1 cellular context compared by ENCODE assay signal in genomic region chr2:73177645-73178255, GRCh38.
A peak's percentile ranks its signal among the peaks of the same experiment; 100 is the strongest.
TF ChIP-seq lines count a peak whose summit lies in the region.

No MANE protein-coding gene starts in this region.

TF ChIP-seq in HEK293, 187 proteins besides CTCF, POLR2A, EP300 and RAD21 (continued from another document):
- TF ChIP-seq ZNF341 (tag by site-specific recombination; IDR thresholded peaks at IDR 0.05; ENCODE audit: low read depth) (no peak), ZNF280C (tag by site-specific recombination; IDR thresholded peaks at IDR 0.05) (no peak), ZNF391 (tag by site-specific recombination; IDR thresholded peaks at IDR 0.05; ENCODE audit: borderline replicate concordance, low read depth) (no peak), ZNF169 (tag by site-specific recombination; IDR thresholded peaks at IDR 0.05) (no peak), ZNF24 (tag by site-specific recombination; IDR thresholded peaks at IDR 0.05) (0 out of 2 replicates have a peak, but pooled peaks have one; percentile 6), ZBTB7A (tag by site-specific recombination; IDR thresholded peaks at IDR 0.05; ENCODE audit: low read depth) (no peak), ZNF843 (tag by site-specific recombination; IDR thresholded peaks at IDR 0.05) (no peak), EGR2 (tag by site-specific recombination; IDR thresholded peaks at IDR 0.05; ENCODE audit: low read depth) (no peak), ZNF16 (tag by site-specific recombination; IDR thresholded peaks at IDR 0.05; ENCODE audit: low read depth) (no peak), ZNF423 (tag by site-specific recombination; IDR thresholded peaks at IDR 0.05) (no peak), MYNN (tag by site-specific recombination; IDR thresholded peaks at IDR 0.05; ENCODE audit: borderline replicate concordance) (no peak), ZSCAN30 (tag by site-specific recombination; IDR thresholded peaks at IDR 0.05) (no peak; the same call in 1 of the 2 replicates), ZNF433 (tag by site-specific recombination; IDR thresholded peaks at IDR 0.05; ENCODE audit: low read depth) (no peak), ZFP41 (tag by site-specific recombination; IDR thresholded peaks at IDR 0.05; ENCODE audit: borderline replicate concordance) (no peak), ZNF561 (tag by site-specific recombination; IDR thresholded peaks at IDR 0.05; ENCODE audit: borderline replicate concordance) (0 out of 2 replicates have a peak, but pooled peaks have one; percentile 1), ZIC2 (tag by site-specific recombination; IDR thresholded peaks at IDR 0.05) (0 out of 2 replicates have a peak, but pooled peaks have one; percentile 4), ZNF660 (tag by site-specific recombination; IDR thresholded peaks at IDR 0.05) (no peak)
- TF ChIP-seq, protein P1, sequence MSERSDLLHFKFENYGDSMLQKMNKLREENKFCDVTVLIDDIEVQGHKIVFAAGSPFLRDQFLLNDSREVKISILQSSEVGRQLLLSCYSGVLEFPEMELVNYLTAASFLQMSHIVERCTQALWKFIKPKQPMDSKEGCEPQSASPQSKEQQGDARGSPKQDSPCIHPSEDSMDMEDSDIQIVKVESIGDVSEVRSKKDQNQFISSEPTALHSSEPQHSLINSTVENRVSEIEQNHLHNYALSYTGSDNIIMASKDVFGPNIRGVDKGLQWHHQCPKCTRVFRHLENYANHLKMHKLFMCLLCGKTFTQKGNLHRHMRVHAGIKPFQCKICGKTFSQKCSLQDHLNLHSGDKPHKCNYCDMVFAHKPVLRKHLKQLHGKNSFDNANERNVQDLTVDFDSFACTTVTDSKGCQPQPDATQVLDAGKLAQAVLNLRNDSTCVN (tag by site-specific recombination; optimal IDR thresholded peaks at IDR 0.05), result peak; percentile 1
- TF ChIP-seq, protein P2, sequence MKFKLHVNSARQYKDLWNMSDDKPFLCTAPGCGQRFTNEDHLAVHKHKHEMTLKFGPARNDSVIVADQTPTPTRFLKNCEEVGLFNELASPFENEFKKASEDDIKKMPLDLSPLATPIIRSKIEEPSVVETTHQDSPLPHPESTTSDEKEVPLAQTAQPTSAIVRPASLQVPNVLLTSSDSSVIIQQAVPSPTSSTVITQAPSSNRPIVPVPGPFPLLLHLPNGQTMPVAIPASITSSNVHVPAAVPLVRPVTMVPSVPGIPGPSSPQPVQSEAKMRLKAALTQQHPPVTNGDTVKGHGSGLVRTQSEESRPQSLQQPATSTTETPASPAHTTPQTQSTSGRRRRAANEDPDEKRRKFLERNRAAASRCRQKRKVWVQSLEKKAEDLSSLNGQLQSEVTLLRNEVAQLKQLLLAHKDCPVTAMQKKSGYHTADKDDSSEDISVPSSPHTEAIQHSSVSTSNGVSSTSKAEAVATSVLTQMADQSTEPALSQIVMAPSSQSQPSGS (tag by site-specific recombination; IDR thresholded peaks at IDR 0.05; ENCODE audit: low read depth), result no peak
